Comparison of ENCODE assay signal across 25 cellular contexts in genomic region chr11:22577854-22578253, GRCh38.
"Had no signal": no experiment of that assay in that cellular context is flagged by ENCODE, and none has a peak within 500 bp of the region (broad histone marks: within the 10 kb centered on the region; RNA-seq: fewer than 3 reads in every experiment).

No MANE protein-coding gene starts in this region.

- ATAC-seq: left lobe of liver, lower lobe of right lung, mucosa of descending colon, pancreas, psoas muscle had no signal

- DNase-seq: activated CD4-positive, alpha-beta T cell treated with anti-CD3 and anti-CD28 coated beads for 1 hour; activated CD4-positive, alpha-beta T cell treated with anti-CD3 and anti-CD28 coated beads, Interleukin-2, amount 50 U/mL, for 4 hours; activated CD8-positive, alpha-beta memory T cell treated with anti-CD3 and anti-CD28 coated beads for 24 hours; activated CD8-positive, alpha-beta memory T cell treated with anti-CD3 and anti-CD28 coated beads, Interleukin-2, amount 50 U/mL, for 4 hours; activated naive CD4-positive, alpha-beta T cell; activated T-cell treated with anti-CD3 and anti-CD28 coated beads, Interleukin-2, amount 50 U/mL, for 24 hours; adrenal gland; brain microvascular endothelial cell; caudate nucleus; effector CD4-positive, alpha-beta T cell; kidney; lower lobe of right lung; mesendoderm; mucosa of descending colon; nephron progenitor cell; pancreas; psoas muscle; spleen; stimulated activated CD4-positive, alpha-beta T cell treated with anti-CD3 and anti-CD28 coated beads, Interleukin-4, amount 100 ng/mL, for 1 hour; stimulated activated naive CD4-positive, alpha-beta T cell treated with Interleukin-2 at 50 U/mL for 16 hours; upper lobe of left lung had no signal

- H3K27ac ChIP-seq: adrenal gland, ascending aorta, brain microvascular endothelial cell, lower lobe of right lung, pancreas, psoas muscle, right atrium auricular region, spleen, thoracic aorta, upper lobe of left lung had no signal
